35 cellular contexts compared by ENCODE assay signal in genomic region chr6:127212376-127212775, GRCh38.
"Had no signal": no experiment of that assay in that cellular context is flagged by ENCODE, and none has a peak within 500 bp of the region (broad histone marks: within the 10 kb centered on the region; RNA-seq: fewer than 3 reads in every experiment).

No MANE protein-coding gene starts in this region.

- H3K36me3 ChIP-seq: adrenal gland, breast epithelium, cardiac muscle cell, esophagus squamous epithelium had no signal

- H3K4me3 ChIP-seq: adrenal gland, breast epithelium, cardiac muscle cell, esophagus squamous epithelium had no signal

- ATAC-seq: activated CD8-positive, alpha-beta memory T cell treated with anti-CD3 and anti-CD28 coated beads, Interleukin-2, amount 10 ng/mL, durations not matched to agents 7 days and 5 days; activated CD8-positive, alpha-beta T cell treated with anti-CD3 and anti-CD28 coated beads, Interleukin-2, amount 10 ng/mL, durations not matched to agents 7 days and 5 days; activated naive CD8-positive, alpha-beta T cell treated with anti-CD3 and anti-CD28 coated beads, Interleukin-2, amount 50 U/mL, for 24 hours; effector memory CD8-positive, alpha-beta T cell had no signal

- H3K36me3 Mint-ChIP-seq: activated CD4-positive, alpha-beta memory T cell treated with anti-CD3 and anti-CD28 coated beads for 36 hours; activated CD8-positive, alpha-beta memory T cell treated with anti-CD3 and anti-CD28 coated beads, Interleukin-2, amount 10 ng/mL, durations not matched to agents 7 days and 5 days; activated naive CD4-positive, alpha-beta T cell treated with anti-CD3 and anti-CD28 coated beads, Interleukin-2, amount 50 U/mL, for 24 hours; activated naive CD8-positive, alpha-beta T cell treated with anti-CD3 and anti-CD28 coated beads for 36 hours; brain had no signal

- H3K9me3 Mint-ChIP-seq: activated CD4-positive, alpha-beta memory T cell treated with anti-CD3 and anti-CD28 coated beads for 36 hours; activated naive CD4-positive, alpha-beta T cell treated with anti-CD3 and anti-CD28 coated beads for 36 hours; activated naive CD4-positive, alpha-beta T cell treated with anti-CD3 and anti-CD28 coated beads, Interleukin-2, amount 50 U/mL, for 24 hours; activated naive CD8-positive, alpha-beta T cell treated with anti-CD3 and anti-CD28 coated beads for 36 hours; activated naive CD8-positive, alpha-beta T cell treated with anti-CD3 and anti-CD28 coated beads, Interleukin-2, amount 50 U/mL, for 24 hours; activated T-helper 1 cell treated with anti-CD3 and anti-CD28 coated beads, Interleukin-12 subunit alpha, Interleukin-12 subunit beta, Interleukin-2, Interleukin-4 antibody, amounts not matched to agents 30 ng/mL and 10 ng/mL and 1 ng/mL, durations not matched to agents 14 hours and 24 hours and 36 hours; activated T-helper 2 cell treated with anti-CD3 and anti-CD28 coated beads, Interferon-gamma antibody, Interleukin-2, Interleukin-4, amounts not matched to agents 10 μg/mL and 5 μg/mL and 100 μg/mL, durations not matched to agents 14 hours and 24 hours and 36 hours; brain; effector memory CD8-positive, alpha-beta T cell had no signal

- H3K27me3 ChIP-seq: adrenal gland, breast epithelium, cardiac muscle cell, esophagus squamous epithelium had no signal

- H3K4me1 Mint-ChIP-seq: activated CD8-positive, alpha-beta memory T cell treated with anti-CD3 and anti-CD28 coated beads, Interleukin-2, amount 10 ng/mL, durations not matched to agents 7 days and 5 days; activated naive CD4-positive, alpha-beta T cell treated with anti-CD3 and anti-CD28 coated beads, Interleukin-2, amount 50 U/mL, for 24 hours; activated naive CD8-positive, alpha-beta T cell treated with anti-CD3 and anti-CD28 coated beads for 36 hours; activated naive CD8-positive, alpha-beta T cell treated with anti-CD3 and anti-CD28 coated beads, Interleukin-2, amount 50 U/mL, for 24 hours; brain had no signal

- H3K9me3 ChIP-seq: adrenal gland, esophagus squamous epithelium had no signal

- H3K27ac ChIP-seq: adrenal gland, breast epithelium, cardiac muscle cell, epithelial cell of prostate, esophagus squamous epithelium had no signal

- H3K4me3 Mint-ChIP-seq: activated CD4-positive, alpha-beta memory T cell treated with anti-CD3 and anti-CD28 coated beads for 36 hours; activated CD8-positive, alpha-beta memory T cell treated with anti-CD3 and anti-CD28 coated beads, Interleukin-2, amount 10 ng/mL, durations not matched to agents 7 days and 5 days; activated CD8-positive, alpha-beta T cell treated with anti-CD3 and anti-CD28 coated beads, Interleukin-2, amount 10 ng/mL, durations not matched to agents 7 days and 5 days; activated naive CD4-positive, alpha-beta T cell treated with anti-CD3 and anti-CD28 coated beads for 36 hours; activated naive CD4-positive, alpha-beta T cell treated with anti-CD3 and anti-CD28 coated beads, Interleukin-2, amount 50 U/mL, for 24 hours; activated naive CD8-positive, alpha-beta T cell treated with anti-CD3 and anti-CD28 coated beads for 36 hours; activated naive CD8-positive, alpha-beta T cell treated with anti-CD3 and anti-CD28 coated beads, Interleukin-2, amount 50 U/mL, for 24 hours; activated T-helper 1 cell treated with anti-CD3 and anti-CD28 coated beads, Interleukin-12 subunit alpha, Interleukin-12 subunit beta, Interleukin-2, Interleukin-4 antibody, amounts not matched to agents 30 ng/mL and 10 ng/mL and 1 ng/mL, durations not matched to agents 14 hours and 24 hours and 36 hours; brain; effector memory CD8-positive, alpha-beta T cell had no signal

- H3K4me1 ChIP-seq: adrenal gland, breast epithelium, esophagus squamous epithelium had no signal

- H3K27ac Mint-ChIP-seq: activated CD4-positive, alpha-beta memory T cell treated with anti-CD3 and anti-CD28 coated beads for 36 hours; activated CD8-positive, alpha-beta memory T cell treated with anti-CD3 and anti-CD28 coated beads, Interleukin-2, amount 10 ng/mL, durations not matched to agents 7 days and 5 days; activated CD8-positive, alpha-beta T cell treated with anti-CD3 and anti-CD28 coated beads, Interleukin-2, amount 10 ng/mL, durations not matched to agents 7 days and 5 days; activated naive CD4-positive, alpha-beta T cell treated with anti-CD3 and anti-CD28 coated beads for 36 hours; activated naive CD4-positive, alpha-beta T cell treated with anti-CD3 and anti-CD28 coated beads, Interleukin-2, amount 50 U/mL, for 24 hours; activated naive CD8-positive, alpha-beta T cell treated with anti-CD3 and anti-CD28 coated beads for 36 hours; activated naive CD8-positive, alpha-beta T cell treated with anti-CD3 and anti-CD28 coated beads, Interleukin-2, amount 50 U/mL, for 24 hours; activated T-helper 1 cell treated with anti-CD3 and anti-CD28 coated beads, Interleukin-12 subunit alpha, Interleukin-12 subunit beta, Interleukin-2, Interleukin-4 antibody, amounts not matched to agents 30 ng/mL and 10 ng/mL and 1 ng/mL, durations not matched to agents 14 hours and 24 hours and 36 hours; activated T-helper 2 cell treated with anti-CD3 and anti-CD28 coated beads, Interferon-gamma antibody, Interleukin-2, Interleukin-4, amounts not matched to agents 10 μg/mL and 5 μg/mL and 100 μg/mL, durations not matched to agents 14 hours and 24 hours and 36 hours; brain; effector memory CD8-positive, alpha-beta T cell had no signal

- H3K27me3 Mint-ChIP-seq: brain had no signal

- DNase-seq: activated CD4-positive, alpha-beta memory T cell treated with anti-CD3 and anti-CD28 coated beads for 36 hours; activated CD4-positive, alpha-beta T cell treated with anti-CD3 and anti-CD28 coated beads for 1 hour; activated CD4-positive, alpha-beta T cell treated with anti-CD3 and anti-CD28 coated beads for 4 hours; activated CD4-positive, alpha-beta T cell treated with anti-CD3 and anti-CD28 coated beads, Interleukin-2, amount 50 U/mL, for 1 hour; activated CD4-positive, CD25-positive, alpha-beta regulatory T cell; activated CD8-positive, alpha-beta memory T cell treated with anti-CD3 and anti-CD28 coated beads, Interleukin-2, amount 10 ng/mL, durations not matched to agents 7 days and 5 days; activated CD8-positive, alpha-beta memory T cell treated with anti-CD3 and anti-CD28 coated beads, Interleukin-2, amount 50 U/mL, for 4 hours; activated CD8-positive, alpha-beta T cell treated with anti-CD3 and anti-CD28 coated beads, Interleukin-2, amount 10 ng/mL, durations not matched to agents 7 days and 5 days; activated effector memory CD4-positive, alpha-beta T cell treated with anti-CD3 and anti-CD28 coated beads, Interleukin-2, amount 50 U/mL, for 16 hours; activated naive CD4-positive, alpha-beta T cell treated with anti-CD3 and anti-CD28 coated beads for 36 hours; activated naive CD8-positive, alpha-beta T cell treated with anti-CD3 and anti-CD28 coated beads for 36 hours; activated naive CD8-positive, alpha-beta T cell treated with anti-CD3 and anti-CD28 coated beads, Interleukin-2, amount 50 U/mL, for 24 hours; activated T-cell treated with anti-CD3 and anti-CD28 coated beads, Interleukin-2, amount 50 U/mL, for 1 hour; activated T-cell treated with anti-CD3 and anti-CD28 coated beads, Interleukin-2, amount 50 U/mL, for 48 hours; adrenal gland; amygdala; aorta; central memory CD4-positive, alpha-beta T cell; cortex of kidney; dermis blood vessel endothelial cell; effector CD4-positive, alpha-beta T cell; effector memory CD8-positive, alpha-beta T cell; esophagus squamous epithelium; foreskin fibroblast; head of caudate nucleus; hippocampal formation; T-helper 1 cell; T-helper 2 cell had no signal
